ENCODE assay signal across 8 cellular contexts in the genomic region with DNA sequence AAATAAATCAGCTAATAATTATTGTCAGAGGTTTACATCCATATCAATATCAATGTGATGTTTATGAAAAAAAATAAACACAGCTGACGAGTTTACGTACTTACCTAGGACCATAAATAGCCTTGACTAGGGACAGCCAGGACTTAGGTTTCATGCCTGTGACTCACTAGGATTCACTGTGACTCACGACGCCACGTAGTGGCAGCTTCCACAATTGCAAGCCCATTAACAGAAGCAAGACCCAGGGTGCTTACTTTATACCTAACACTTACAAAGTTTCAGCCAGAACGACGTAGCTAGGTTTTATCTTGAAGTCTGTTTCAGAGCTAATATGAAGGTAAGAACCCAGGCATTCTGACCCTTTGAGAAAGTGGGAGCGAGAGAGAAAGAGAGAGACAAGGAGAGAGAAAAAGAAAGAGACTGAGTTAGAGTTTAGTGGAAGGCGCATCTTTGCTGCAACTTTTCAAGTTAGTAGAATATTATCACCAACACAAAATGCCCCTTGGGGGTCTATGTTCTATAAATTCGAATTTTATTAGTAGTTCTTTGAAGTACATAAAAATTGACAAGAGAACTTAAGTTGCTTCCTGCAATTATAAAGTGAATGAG.
DNase-seq lines count a peak whose midpoint lies in the region; ATAC-seq and TF ChIP-seq lines count a peak whose summit lies in the region.

No MANE protein-coding gene starts in this region.

- WGBS in tibial nerve, 2 donors = 18% methylated on average over 10 of the region's 10 CpGs

- POLR2A ChIA-PET in RWPE1 (lab: Yijun Ruan, JAX; ENCODE audit: low non-redundant PET) = no interaction called here

- H3K9me3 ChIP-seq in osteoblast (ENCODE audit: low read depth, low read length) (no peaks in the 10 kb centered on the region), tibial nerve (no peaks in the 10 kb centered on the region)

- H3K4me1 Mint-ChIP-seq in activated T-helper 17 cell treated with anti-CD3 and anti-CD28 coated beads, Interleukin-2, amount 50 U/mL, for 72 hours = peaks cover 16% of the 10 kb centered on the region

- no peaks in the 10 kb centered on the region for H3K36me3 Mint-ChIP-seq in activated T-helper 17 cell treated with anti-CD3 and anti-CD28 coated beads, Interleukin-2, amount 50 U/mL, for 72 hours (ENCODE audit: low read depth)

- CTCF ChIA-PET in RWPE1 (lab: Yijun Ruan, JAX) = interaction anchor here (0.6 to 5.5 kb wide), 44 partner anchors 11 to 757 kb away, joined by 3 to 38 read pairs (median 4); partner anchors contain the start of gene GNA14

- H3K27me3 ChIP-seq in osteoblast (ENCODE audit: insufficient read depth, low read length) = no peaks in the 10 kb centered on the region
- no peaks in the 10 kb centered on the region for H3K27me3 ChIP-seq in tibial nerve

- peak overlapping the region; percentile 59 for H2AFZ ChIP-seq in osteoblast (ENCODE audit: low read length)

- H3K36me3 ChIP-seq in osteoblast (ENCODE audit: insufficient read depth, low read length) (no peaks in the 10 kb centered on the region), tibial nerve (no peaks in the 10 kb centered on the region)

- peak; percentile 91 for TF ChIP-seq CTCF in RWPE1 (conservative IDR thresholded peaks at IDR 0.05; ENCODE audit: low read depth)
- peak; percentile 90 for TF ChIP-seq CTCF in foreskin fibroblast (IDR thresholded peaks at IDR 0.05; ENCODE audit: low read depth, low read length)
- TF ChIP-seq CTCF in osteoblast (IDR thresholded peaks at IDR 0.05; ENCODE audit: extremely low read depth, low read depth, low read length) = peak; percentile 95
- TF ChIP-seq CTCF in tibial nerve (IDR thresholded peaks at IDR 0.05) = peak; percentile 74 to 91 (median 86)

- H3K27ac ChIP-seq in RWPE1 (no peak overlapping the region), osteoblast (ENCODE audit: low read depth, low read length) (no peak overlapping the region), tibial nerve (no peak overlapping the region)

- H3K27me3 Mint-ChIP-seq in activated T-helper 17 cell treated with anti-CD3 and anti-CD28 coated beads, Interleukin-2, amount 50 U/mL, for 72 hours = peaks cover 3% of the 10 kb centered on the region

- H3K79me2 ChIP-seq in osteoblast (ENCODE audit: insufficient read depth, low read length) = no peaks in the 10 kb centered on the region

- H3K27ac Mint-ChIP-seq in activated T-helper 17 cell treated with anti-CD3 and anti-CD28 coated beads, Interleukin-2, amount 50 U/mL, for 72 hours = no peak overlapping the region

- TF ChIP-seq POLR2A in tibial nerve (IDR thresholded peaks at IDR 0.05) = no peak

- H3K4me3 Mint-ChIP-seq in activated T-helper 17 cell treated with anti-CD3 and anti-CD28 coated beads, Interleukin-2, amount 50 U/mL, for 72 hours = no peak overlapping the region

- H3K9me3 Mint-ChIP-seq in activated T-helper 17 cell treated with anti-CD3 and anti-CD28 coated beads, Interleukin-2, amount 50 U/mL, for 72 hours = no peaks in the 10 kb centered on the region

- H3K4me3 ChIP-seq in foreskin fibroblast (ENCODE audit: low read depth in 1 of 2, low read length in 2 of 2) (no peak overlapping the region), osteoblast (ENCODE audit: insufficient read depth, low read length) (no peak overlapping the region), tibial nerve (no peak overlapping the region)

- in situ Hi-C loops in KBM-7 (cut with MboI; ENCODE audit: low pct_unique_long_range_greater_than_20kb, low sequenced_read_pairs) = no loop called here

- H3K4me2 ChIP-seq in osteoblast (ENCODE audit: insufficient read depth, low read length) = no peak overlapping the region

- DNase-seq in ELR (ENCODE audit: low read depth) (peak; percentile 92), KBM-7 (peak; percentile 77), RWPE1 (ENCODE audit: low spot score) (peak; percentile 91), foreskin fibroblast (peak; percentile 80 to 94), osteoblast (ENCODE audit: insufficient read length, low spot score, missing footprints) (peak; percentile 93), tibial nerve (ENCODE audit: low spot score in 2 of 2) (peak; percentile 87 to 96)

- no peaks in the 10 kb centered on the region for H4K20me1 ChIP-seq in osteoblast (ENCODE audit: insufficient read depth, low read length)

- no peak for TF ChIP-seq EP300 in tibial nerve (IDR thresholded peaks at IDR 0.05)

- ATAC-seq in GM21723 (IDR thresholded peaks at IDR 0.05; ENCODE audit: unreplicated experiment) = peak; percentile 89
- ATAC-seq in activated T-helper 17 cell treated with anti-CD3 and anti-CD28 coated beads, Interleukin-2, amount 50 U/mL, for 72 hours (replicated peaks) = peak; percentile 83

- peaks cover 6% of the 10 kb centered on the region for H3K4me1 ChIP-seq in osteoblast (ENCODE audit: insufficient read depth, low read length)
- H3K4me1 ChIP-seq in tibial nerve = peaks cover 0 to 11% (median 0%) of the 10 kb centered on the region in 4 donors
